In genomic region chr5:172901788-172902496, GRCh38 we compare ENCODE assay signal across 1 cellular context.
A peak's percentile ranks its signal among the peaks of the same experiment; 100 is the strongest.
TF ChIP-seq lines count a peak whose summit lies in the region.

No MANE protein-coding gene starts in this region.

TF ChIP-seq in HepG2, 621 proteins besides CTCF, POLR2A, EP300 and RAD21 (continued from another document):
- no peak for TF ChIP-seq TCF12 (IDR thresholded peaks at IDR 0.05)
- no peak for TF ChIP-seq TCF12 (CRISPR knock-in tag; IDR thresholded peaks at IDR 0.05)
- no peak for TF ChIP-seq TAF15 (IDR thresholded peaks at IDR 0.05; ENCODE audit: low read depth, low read length, poor library complexity, severe bottlenecking)
- TF ChIP-seq EED (CRISPR knock-in tag; IDR thresholded peaks at IDR 0.05): 0 out of 2 replicates have a peak, but pooled peaks have one; percentile 10
- no peak for TF ChIP-seq GATAD1 (CRISPR knock-in tag; IDR thresholded peaks at IDR 0.05)
- 0 out of 2 replicates have a peak, but pooled peaks have one; percentile 19 for TF ChIP-seq CCDC6 (CRISPR knock-in tag; IDR thresholded peaks at IDR 0.05)
- 0 out of 2 replicates have a peak, but pooled peaks have one; percentile 6 for TF ChIP-seq ZBED4 (CRISPR knock-in tag; IDR thresholded peaks at IDR 0.05; ENCODE audit: borderline replicate concordance)
- TF ChIP-seq U2AF1 (optimal IDR thresholded peaks at IDR 0.05; ENCODE audit: low read depth, low read length): no peak
- TF ChIP-seq ZBTB26 (CRISPR knock-in tag; IDR thresholded peaks at IDR 0.05; ENCODE audit: borderline replicate concordance): no peak
- TF ChIP-seq ZNF430 (CRISPR knock-in tag; IDR thresholded peaks at IDR 0.05): 0 out of 2 replicates have a peak, but pooled peaks have one; percentile 11
- peak; percentile 22 for TF ChIP-seq AGO2 (optimal IDR thresholded peaks at IDR 0.05; ENCODE audit: low read depth, low read length)
- no peak for TF ChIP-seq RORA (CRISPR knock-in tag; IDR thresholded peaks at IDR 0.05)
- no peak for TF ChIP-seq ZNF280B (CRISPR knock-in tag; IDR thresholded peaks at IDR 0.05; ENCODE audit: borderline replicate concordance)
- 0 out of 2 replicates have a peak, but pooled peaks have one; percentile 11 for TF ChIP-seq CHCHD3 (CRISPR knock-in tag; IDR thresholded peaks at IDR 0.05)
- peak; percentile 1; the same call in 1 of the 2 replicates for TF ChIP-seq ARID3A (IDR thresholded peaks at IDR 0.05; ENCODE audit: low read depth, low read length)
- 0 out of 2 replicates have a peak, but pooled peaks have one; percentile 6 for TF ChIP-seq SALL1 (CRISPR knock-in tag; IDR thresholded peaks at IDR 0.05)
- TF ChIP-seq ETS1 (CRISPR knock-in tag; IDR thresholded peaks at IDR 0.05): no peak
